8 cellular contexts compared by ENCODE assay signal in genomic region chr2:46499392-46499785, GRCh38. TPM values are rescaled to one million over a fixed set of nuclear protein-coding genes. Genes with fewer than 3 reads are reported as not detected.
DNase-seq lines count a peak whose midpoint lies in the region; TF ChIP-seq lines count a peak whose summit lies in the region.

No MANE protein-coding gene starts in this region.

- H3K36me3 ChIP-seq in CD4-positive, alpha-beta memory T cell (ENCODE audit: insufficient read depth, low read length) = no peaks in the 10 kb centered on the region
- H3K36me3 ChIP-seq in SJCRH30 (no peaks in the 10 kb centered on the region), esophagus muscularis mucosa (no peaks in the 10 kb centered on the region)

- peak overlapping the region; percentile 88 to 99 (median 97) for H3K27ac Mint-ChIP-seq in CD4-positive, alpha-beta memory T cell
- H3K27ac Mint-ChIP-seq in osteocyte (ENCODE audit: unreplicated experiment) = peak overlapping the region; percentile 80

- H3K9me3 ChIP-seq in CD4-positive, alpha-beta memory T cell (ENCODE audit: control insufficient read depth in 1 of 2, low read length in 2 of 2) = no peaks in the 10 kb centered on the region
- H3K9me3 ChIP-seq in SJCRH30 (replicated peaks) (no peaks in the 10 kb centered on the region), esophagus muscularis mucosa (no peaks in the 10 kb centered on the region)

- POLR2A ChIA-PET in CD4-positive, alpha-beta memory T cell (lab: Charles Lee; ENCODE audit: partially characterized antibody) = no interaction called here

- H3K4me1 Mint-ChIP-seq in CD4-positive, alpha-beta memory T cell = peaks cover 5 to 8% (median 7%) of the 10 kb centered on the region in 4 donors
- H3K4me1 Mint-ChIP-seq in osteocyte (ENCODE audit: unreplicated experiment) = peaks cover 8% of the 10 kb centered on the region

- H3K27me3 ChIP-seq in CD4-positive, alpha-beta memory T cell (ENCODE audit: insufficient read depth, low read length) = no peaks in the 10 kb centered on the region
- no peaks in the 10 kb centered on the region for H3K27me3 ChIP-seq in SJCRH30
- H3K27me3 ChIP-seq in esophagus muscularis mucosa = no peaks in the 10 kb centered on the region

- H3K36me3 Mint-ChIP-seq in CD4-positive, alpha-beta memory T cell = peaks cover 0 to 4% of the 10 kb centered on the region in 2 donors
- no peaks in the 10 kb centered on the region for H3K36me3 Mint-ChIP-seq in osteocyte (ENCODE audit: unreplicated experiment)

- CTCF ChIA-PET in CD4-positive, alpha-beta memory T cell (lab: Charles Lee; ENCODE audit: partially characterized antibody) = interaction anchor here (1.1 kb wide), 1 partner anchor 41 kb away, joined by 5 read pairs; no protein-coding TSS in a partner anchor

- WGBS in esophagus muscularis mucosa = 21% methylated on average over 7 of the region's 7 CpGs

- H3K4me3 ChIP-seq in CD4-positive, alpha-beta memory T cell (ENCODE audit: low read length in 2 of 2) = peak overlapping the region; percentile 67 to 88
- H3K4me3 ChIP-seq in SJCRH30 = peak overlapping the region; percentile 64
- H3K4me3 ChIP-seq in esophagus muscularis mucosa = peak overlapping the region; percentile 51 to 66 (median 62)

- peaks cover 0 to 1% of the 10 kb centered on the region in 2 donors for H3K27me3 Mint-ChIP-seq in CD4-positive, alpha-beta memory T cell
- peaks cover 14% of the 10 kb centered on the region for H3K27me3 Mint-ChIP-seq in osteocyte (ENCODE audit: unreplicated experiment)

- H3K4me3 Mint-ChIP-seq in CD4-positive, alpha-beta memory T cell = peak overlapping the region; percentile 88 to 97 (median 94)
- H3K4me3 Mint-ChIP-seq in osteocyte (ENCODE audit: unreplicated experiment) = peak overlapping the region; percentile 93

- intact Hi-C loops in CD4-positive, alpha-beta memory T cell (cut with micrococcal nuclease) = no loop called here
- intact Hi-C loops in esophagus muscularis mucosa (cut with DNase I) = no loop called here

- TF ChIP-seq CTCF in esophagus muscularis mucosa (IDR thresholded peaks at IDR 0.05) (no peak), osteocyte (IDR thresholded peaks at IDR 0.05) (no peak)

- DNase-seq in CD4-positive, alpha-beta memory T cell = peak in 1 of 5 donors; percentile 7
- DNase-seq in SJCRH30 (peak in 1 of 2 experiments; percentile 32), esophagus muscularis mucosa (ENCODE audit: extremely low spot score) (no peak), osteocyte (ENCODE audit: extremely low spot score, unreplicated experiment) (peak; percentile 72), middle frontal gyrus (ENCODE audit: extremely low spot score, low spot score) (no peak), GDM1 (lab: John Stamatoyannopoulos, UW) (no peak), NCI-H1092 (lab: John Stamatoyannopoulos, UW) (no peak)
- DNase-seq in activated CD8-positive, alpha-beta memory T cell treated with anti-CD3 and anti-CD28 coated beads for 24 hours = no peak

- peaks cover 12% of the 10 kb centered on the region for H3K4me1 ChIP-seq in CD4-positive, alpha-beta memory T cell (ENCODE audit: insufficient read depth, low read length)
- H3K4me1 ChIP-seq in SJCRH30 (no peaks in the 10 kb centered on the region), esophagus muscularis mucosa (peaks cover 0 to 17% (median 15%) of the 10 kb centered on the region in 4 donors)

- H3K27ac ChIP-seq in CD4-positive, alpha-beta memory T cell (ENCODE audit: low read depth, low read length) = peak overlapping the region; percentile 64
- H3K27ac ChIP-seq in SJCRH30 = peak overlapping the region; percentile 61; the same call in 1 of the 2 replicates
- H3K27ac ChIP-seq in esophagus muscularis mucosa (replicated peaks in 1 of 4) = peak overlapping the region; percentile 84 to 87 (median 84)

- TF ChIP-seq EP300 in esophagus muscularis mucosa (IDR thresholded peaks at IDR 0.05) = no peak

- no peaks in the 10 kb centered on the region for H3K9me3 Mint-ChIP-seq in CD4-positive, alpha-beta memory T cell
- no peaks in the 10 kb centered on the region for H3K9me3 Mint-ChIP-seq in osteocyte (ENCODE audit: unreplicated experiment)

- no peak for TF ChIP-seq POLR2A in esophagus muscularis mucosa (IDR thresholded peaks at IDR 0.05; ENCODE audit: low read depth)

RNA-seq across cellular contexts. Expression of gene TMEM247, which starts 20.0 kb away (rescaled TPM):
- not detected for total RNA-seq in CD4-positive, alpha-beta memory T cell
- not detected for polyA plus RNA-seq in CD4-positive, alpha-beta memory T cell
- not detected in 2 replicates for total RNA-seq in SJCRH30 (2014; rRNA removed; shearing (Covaris generic))
- total RNA-seq in esophagus muscularis mucosa (not detected), osteocyte (not detected in 2 replicates)

RNA-seq across cellular contexts. Expression of gene RHOQ, which starts 42.9 kb away (rescaled TPM):
- 10 to 100 TPM; 26.5 to 30.6 TPM for total RNA-seq in CD4-positive, alpha-beta memory T cell
- 1 to 10 TPM in 1 of 2 donors, under 1 TPM in 1; 0.46 to 2.3 TPM for polyA plus RNA-seq in CD4-positive, alpha-beta memory T cell
- 113 and 130 TPM in 2 replicates for total RNA-seq in SJCRH30 (2014; rRNA removed; shearing (Covaris generic))
- total RNA-seq in esophagus muscularis mucosa (100 to 1,000 TPM; 107 to 168 (median 142) TPM), osteocyte (90.6 and 91.3 TPM in 2 replicates)

RNA-seq across cellular contexts. Expression of gene ATP6V1E2, which starts 43.0 kb away (rescaled TPM):
- 10 to 100 TPM; 22.8 to 25.5 TPM for total RNA-seq in CD4-positive, alpha-beta memory T cell
- 1 to 10 TPM; 6.8 to 9.6 TPM for polyA plus RNA-seq in CD4-positive, alpha-beta memory T cell
- 10.2 and 11.2 TPM in 2 replicates for total RNA-seq in SJCRH30 (2014; rRNA removed; shearing (Covaris generic))
- total RNA-seq in esophagus muscularis mucosa = 1 to 10 TPM; 3.6 to 7.5 (median 5.5) TPM
- total RNA-seq in osteocyte = 8.9 and 9.3 TPM in 2 replicates
